In the genomic region with DNA sequence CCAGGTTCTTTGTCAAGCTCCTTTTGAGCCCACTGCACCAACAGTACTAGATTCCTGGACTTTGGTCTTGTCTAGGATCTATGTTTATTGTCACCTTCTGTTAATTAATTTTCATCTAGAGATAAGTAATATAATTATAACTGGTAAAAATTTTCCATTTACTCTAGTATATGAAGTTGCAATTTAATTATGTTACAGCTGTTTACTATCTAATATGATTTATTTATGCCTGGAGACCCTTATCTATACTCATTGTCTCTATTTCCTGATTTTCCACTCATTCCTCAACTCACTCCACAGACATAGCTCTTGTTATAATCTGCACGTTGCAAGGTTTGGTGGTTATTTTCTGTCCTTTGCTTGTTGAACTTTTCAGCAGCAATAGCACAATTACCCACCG, we compare ENCODE assay signal across 3 cellular contexts.
"Had no signal": no experiment of that assay in that cellular context is flagged by ENCODE, and none has a peak within 500 bp of the region (broad histone marks: within the 10 kb centered on the region; RNA-seq: fewer than 3 reads in every experiment).

No MANE protein-coding gene starts in this region.

- DNase-seq: GDM1, GF-D8 had no signal

- ATAC-seq: GM12878 had no signal

- H3K4me3 ChIP-seq: GM12878 had no signal
